ENCODE assay signal across 33 cellular contexts in the genomic region with DNA sequence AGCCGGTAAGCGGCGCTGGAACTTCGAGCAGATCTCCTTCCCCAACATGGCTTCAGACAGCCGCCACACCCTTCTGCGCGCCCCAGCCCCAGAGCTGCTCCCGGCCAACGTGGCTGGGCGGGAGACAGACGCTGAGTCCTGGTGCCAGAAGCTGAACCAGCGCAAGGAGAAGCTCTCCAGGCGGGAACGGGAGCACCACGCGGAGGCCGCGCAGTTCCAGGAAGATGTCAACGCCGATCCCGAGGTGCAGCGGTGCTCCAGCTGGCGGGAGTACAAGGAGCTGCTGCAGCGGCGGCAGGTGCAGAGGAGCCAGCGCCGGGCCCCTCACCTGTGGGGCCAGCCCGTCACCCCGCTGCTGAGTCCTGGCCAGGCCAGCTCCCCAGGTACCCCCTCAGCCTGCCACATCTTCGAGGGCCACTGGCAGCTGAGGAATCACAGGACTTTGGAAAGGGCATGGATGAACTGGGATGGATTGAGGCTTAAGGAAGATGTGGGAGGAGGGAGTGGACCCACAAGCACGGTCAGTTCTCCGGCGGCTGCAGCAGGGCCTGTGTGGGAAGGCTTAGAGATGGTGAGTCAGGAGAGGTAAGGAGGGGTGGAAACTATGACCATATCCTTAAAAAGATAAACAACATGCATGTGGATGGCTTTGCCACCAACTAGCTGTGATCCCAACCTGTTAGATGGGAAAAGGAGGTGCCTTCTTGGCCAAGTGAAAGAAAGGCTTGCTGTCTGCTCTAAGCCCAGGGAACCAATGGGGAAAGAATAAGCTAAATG. TPM values are rescaled to one million over a fixed set of nuclear protein-coding genes. Genes with fewer than 3 reads are reported as not detected.
DNase-seq lines count a peak whose midpoint lies in the region; ATAC-seq, FAIRE-seq and TF ChIP-seq lines count a peak whose summit lies in the region.
"Had no signal": no experiment of that assay in that cellular context is flagged by ENCODE, and none has a peak within 500 bp of the region (broad histone marks: within the 10 kb centered on the region; RNA-seq: fewer than 3 reads in every experiment).

No MANE protein-coding gene starts in this region.

- peak; percentile 69 for DNase-seq in H54 (ENCODE audit: insufficient read length, low spot score)
- DNase-seq in RWPE1 (ENCODE audit: low spot score): no peak
- peak; percentile 71 for DNase-seq in iris pigment epithelial cell (ENCODE audit: low read depth)
- DNase-seq in stimulated activated naive B cell treated with anti-CD40 and anti-IgM and Interleukin-4, amounts not matched to agents 10 μg/mL and 1 μg/mL and 100 μg/mL, for 72 hours: no peak
- DNase-seq in left lobe of liver (ENCODE audit: low spot score): no peak
- DNase-seq in foreskin fibroblast: no peak
- DNase-seq: activated CD4-positive, alpha-beta T cell treated with anti-CD3 and anti-CD28 coated beads for 48 hours; activated CD8-positive, alpha-beta memory T cell treated with anti-CD3 and anti-CD28 coated beads for 24 hours; activated T-cell treated with anti-CD3 and anti-CD28 coated beads for 4 hours; anterior cingulate cortex; C1 segment of cervical spinal cord; Calu3; colonic mucosa; DMS79 treated with DMSO at 0.1 percent for 48 hours; effector CD8-positive, alpha-beta T cell; GF-D8; glutamatergic neuron; islet precursor cell; KBM-7; left ventricle myocardium inferior; NCI-H345; NCI-H748 treated with DMSO at 0.1 percent for 48 hours; occipital lobe; Peyer's patch; psoas muscle; stimulated activated CD4-positive, alpha-beta T cell treated with anti-CD3 and anti-CD28 coated beads, Interleukin-4, amount 100 ng/mL, for 24 hours; tibial artery had no signal

- POLR2A ChIA-PET in RWPE1 (lab: Yijun Ruan, JAX; ENCODE audit: low non-redundant PET): no interaction called here

- peak overlapping the region; percentile 9 for H3K27ac Mint-ChIP-seq in stimulated activated naive B cell treated with anti-CD40 and anti-IgM and Interleukin-4, amounts not matched to agents 10 μg/mL and 1 μg/mL and 100 μg/mL, for 72 hours
- H3K27ac Mint-ChIP-seq: GM23338 had no signal

- peaks cover 19 to 33% of the 10 kb centered on the region in 2 donors for H3K36me3 Mint-ChIP-seq in stimulated activated naive B cell treated with anti-CD40 and anti-IgM and Interleukin-4, amounts not matched to agents 10 μg/mL and 1 μg/mL and 100 μg/mL, for 72 hours

- no peak for TF ChIP-seq CTCF in RWPE1 (conservative IDR thresholded peaks at IDR 0.05; ENCODE audit: low read depth)
- no peak for TF ChIP-seq CTCF in foreskin fibroblast (IDR thresholded peaks at IDR 0.05; ENCODE audit: low read depth, low read length)

- FAIRE-seq in H54 (lab: Jason Lieb, UNC): no peak

- ATAC-seq in stimulated activated naive B cell treated with anti-CD40 and anti-IgM and Interleukin-4, amounts not matched to agents 10 μg/mL and 1 μg/mL and 100 μg/mL, for 72 hours (replicated peaks): no peak
- no peak for ATAC-seq in GM18858 (IDR thresholded peaks at IDR 0.05; ENCODE audit: unreplicated experiment)
- no peak for ATAC-seq in left lobe of liver
- ATAC-seq: activated naive CD4-positive, alpha-beta T cell treated with anti-CD3 and anti-CD28 coated beads, Interleukin-2, amount 50 U/mL, for 72 hours; GM23338; psoas muscle; sciatic nerve had no signal

- H3K27ac ChIP-seq in RWPE1: 0 out of 2 replicates have a peak overlapping the region, but pooled peaks have one; percentile 10
- H3K27ac ChIP-seq: cardiac muscle cell, colonic mucosa, left ventricle myocardium inferior, Peyer's patch, psoas muscle, tibial artery had no signal

- no peaks in the 10 kb centered on the region for H3K9me3 Mint-ChIP-seq in stimulated activated naive B cell treated with anti-CD40 and anti-IgM and Interleukin-4, amounts not matched to agents 10 μg/mL and 1 μg/mL and 100 μg/mL, for 72 hours
- H3K9me3 Mint-ChIP-seq: activated naive CD4-positive, alpha-beta T cell treated with anti-CD3 and anti-CD28 coated beads, Interleukin-2, amount 50 U/mL, for 72 hours; GM23338 had no signal

- no peak overlapping the region for H3K4me3 ChIP-seq in foreskin fibroblast (ENCODE audit: low read depth in 1 of 2, low read length in 2 of 2)
- H3K4me3 ChIP-seq: cardiac muscle cell, colonic mucosa, GM23338, left ventricle myocardium inferior, Peyer's patch, psoas muscle, tibial artery had no signal

- H3K27me3 Mint-ChIP-seq in stimulated activated naive B cell treated with anti-CD40 and anti-IgM and Interleukin-4, amounts not matched to agents 10 μg/mL and 1 μg/mL and 100 μg/mL, for 72 hours: peaks cover 4 to 5% of the 10 kb centered on the region in 2 donors

- CTCF ChIA-PET in RWPE1 (lab: Yijun Ruan, JAX): interaction anchor here (0.7 to 1.2 kb wide), 2 partner anchors 111 to 283 kb away, joined by 4 to 5 read pairs; a partner anchor contains a TSS

- TF ChIP-seq POLR2A in H54 (IDR thresholded peaks at IDR 0.05; ENCODE audit: low read depth, low read length): no peak

- peaks cover 21 to 32% of the 10 kb centered on the region in 2 donors for H3K4me1 Mint-ChIP-seq in stimulated activated naive B cell treated with anti-CD40 and anti-IgM and Interleukin-4, amounts not matched to agents 10 μg/mL and 1 μg/mL and 100 μg/mL, for 72 hours

- H3K4me3 Mint-ChIP-seq in stimulated activated naive B cell treated with anti-CD40 and anti-IgM and Interleukin-4, amounts not matched to agents 10 μg/mL and 1 μg/mL and 100 μg/mL, for 72 hours: no peak overlapping the region
- H3K4me3 Mint-ChIP-seq: GM23338 had no signal

RNA-seq across cellular contexts. Expression of a gene that starts 3.4 kb away (rescaled TPM):
- total RNA-seq in left lobe of liver: 90.6 TPM
- total RNA-seq: HT1080 had no signal

RNA-seq across cellular contexts. Expression of a gene that starts 5.8 kb away (rescaled TPM):
- total RNA-seq in left lobe of liver: 15.9 TPM

RNA-seq across cellular contexts. Expression of a gene that starts 6.8 kb away (rescaled TPM):
- total RNA-seq in left lobe of liver: 26.4 TPM

Comparison
In these comparisons a context has a peak if more than half of its experiments do, and no peak if none do; other contexts are left out.
1. DNase-seq: peak in H54 (single experiment) and iris pigment epithelial cell (single experiment); none in RWPE1 (single experiment), stimulated activated naive B cell treated with anti-CD40 and anti-IgM and Interleukin-4, amounts not matched to agents 10 μg/mL and 1 μg/mL and 100 μg/mL, for 72 hours (single experiment), left lobe of liver (single experiment) and foreskin fibroblast (0 of 2).